22 cellular contexts compared by ENCODE assay signal in the genomic region with DNA sequence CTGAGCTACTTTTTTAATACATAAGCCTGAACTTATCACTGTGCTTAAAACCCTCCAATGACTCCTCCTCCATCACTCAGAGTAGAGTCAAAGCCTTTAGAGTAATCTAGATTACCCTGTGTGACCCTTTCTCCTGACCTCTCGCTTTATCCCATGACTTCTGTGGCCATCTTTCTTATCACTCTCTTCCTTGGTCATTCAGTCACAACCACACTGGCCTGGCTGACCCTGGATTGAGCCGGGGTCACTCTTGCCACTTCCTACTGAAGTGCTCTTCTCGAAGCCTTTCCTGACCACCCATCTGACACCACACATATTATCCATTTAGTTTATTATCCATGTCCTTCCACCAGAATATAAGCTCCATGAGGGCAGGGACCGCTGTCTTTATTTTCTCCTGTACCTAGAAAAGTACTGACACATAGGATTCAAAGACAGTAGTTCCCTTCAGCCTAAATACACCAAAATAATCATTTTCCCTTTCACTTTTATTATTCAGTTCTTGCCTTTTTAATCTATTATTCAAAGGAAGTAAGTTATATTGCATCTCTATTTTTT. TPM values are rescaled to one million over a fixed set of nuclear protein-coding genes. Genes with fewer than 3 reads are reported as not detected.
"Had no signal": no experiment of that assay in that cellular context is flagged by ENCODE, and none has a peak within 500 bp of the region (broad histone marks: within the 10 kb centered on the region; RNA-seq: fewer than 3 reads in every experiment).

No MANE protein-coding gene starts in this region.

- ATAC-seq: mucosa of descending colon; naive thymus-derived CD4-positive, alpha-beta T cell; natural killer cell treated with Interleukin-12 subunit alpha and Interleukin-12 subunit beta and Interleukin-15 and Interleukin-18, amount 100 ng/mL, for 72 hours; right lobe of liver; stimulated activated memory B cell treated with anti-CD40 and anti-IgM and Interleukin-4, amounts not matched to agents 10 μg/mL and 1 μg/mL and 100 μg/mL, for 72 hours; stimulated activated naive CD8-positive, alpha-beta T cell treated with anti-CD3 and anti-CD28 coated beads, Interleukin-15, amount 100 ng/mL, for 72 hours had no signal

- H3K9me3 ChIP-seq: left ventricle myocardium inferior, mucosa of descending colon, ovary, right atrium auricular region, right lobe of liver, tibial nerve, uterus had no signal

- H3K36me3 ChIP-seq: uterus had no signal

- H3K27me3 ChIP-seq: ovary, right atrium auricular region, right lobe of liver, tibial nerve, uterus had no signal

- H3K4me2 ChIP-seq: smooth muscle cell had no signal

- DNase-seq: islet precursor cell; left ventricle myocardium inferior; midbrain; mucosa of descending colon; naive thymus-derived CD4-positive, alpha-beta T cell; ovary; right lobe of liver; stimulated activated CD4-positive, alpha-beta T cell treated with anti-CD3 and anti-CD28 coated beads, Interleukin-1b, Interleukin-23, amount 100 ng/mL, for 48 hours; stimulated activated CD4-positive, alpha-beta T cell treated with anti-CD3 and anti-CD28 coated beads, Interleukin-2, amount 100 ng/mL, for 48 hours; stimulated activated CD4-positive, alpha-beta T cell treated with anti-CD3 and anti-CD28 coated beads, Interleukin-4, amount 100 ng/mL, for 4 hours; stimulated activated CD8-positive, alpha-beta memory T cell treated with anti-CD3 and anti-CD28 coated beads, Interleukin-4, amount 100 ng/mL, for 48 hours; stimulated activated naive CD4-positive, alpha-beta T cell treated with Interleukin-2 at 50 U/mL for 16 hours; stimulated activated naive CD8-positive, alpha-beta T cell treated with anti-CD3 and anti-CD28 coated beads, Interleukin-15, amount 100 ng/mL, for 72 hours; substantia nigra; uterus had no signal

- H3K4me3 ChIP-seq: left ventricle myocardium inferior, lung, mucosa of descending colon, ovary, right atrium auricular region, right lobe of liver, smooth muscle cell, tibial nerve, uterus had no signal

- H3K27ac ChIP-seq: left ventricle myocardium inferior, ovary, right atrium auricular region, right lobe of liver, tibial nerve, uterus had no signal

- H3K4me1 ChIP-seq: left ventricle myocardium inferior, right atrium auricular region, right lobe of liver, uterus had no signal

RNA-seq across cellular contexts. Expression of gene ABCA9, which starts 28.0 kb away (rescaled TPM):
- total RNA-seq: myocyte, smooth muscle cell had no signal
- polyA plus RNA-seq: naive thymus-derived CD4-positive, alpha-beta T cell; smooth muscle cell had no signal

RNA-seq across cellular contexts. Expression of gene ABCA6, which starts 53.0 kb away (rescaled TPM):
- total RNA-seq: smooth muscle cell had no signal
- polyA plus RNA-seq: naive thymus-derived CD4-positive, alpha-beta T cell; smooth muscle cell had no signal
